In the genomic region with DNA sequence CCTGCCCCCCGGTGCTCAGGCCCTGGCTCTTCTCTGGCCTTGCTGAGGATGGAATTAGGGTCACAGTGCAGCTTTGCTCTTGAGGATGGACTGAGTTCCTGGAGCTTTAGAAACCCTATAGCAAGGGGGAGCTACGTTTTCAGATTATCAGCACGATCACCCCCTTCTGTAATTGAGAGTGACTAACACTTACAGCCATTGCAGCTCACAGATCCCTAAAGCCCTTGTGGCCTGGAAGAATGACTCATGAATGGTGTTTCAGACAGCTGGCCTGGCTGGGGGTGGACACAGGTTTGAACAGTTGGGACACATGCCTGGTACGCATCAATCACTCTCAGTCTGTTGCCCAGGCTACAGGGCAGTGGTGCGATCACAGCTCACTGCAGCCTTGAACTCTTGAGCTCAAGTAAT, we compare ENCODE assay signal across 1 cellular context.
TF ChIP-seq lines count a peak whose summit lies in the region.

No MANE protein-coding gene starts in this region.

TF ChIP-seq in HepG2, 621 proteins besides CTCF, POLR2A, EP300 and RAD21 (continued from another document and continues in another):
- TF ChIP-seq, protein P1, sequence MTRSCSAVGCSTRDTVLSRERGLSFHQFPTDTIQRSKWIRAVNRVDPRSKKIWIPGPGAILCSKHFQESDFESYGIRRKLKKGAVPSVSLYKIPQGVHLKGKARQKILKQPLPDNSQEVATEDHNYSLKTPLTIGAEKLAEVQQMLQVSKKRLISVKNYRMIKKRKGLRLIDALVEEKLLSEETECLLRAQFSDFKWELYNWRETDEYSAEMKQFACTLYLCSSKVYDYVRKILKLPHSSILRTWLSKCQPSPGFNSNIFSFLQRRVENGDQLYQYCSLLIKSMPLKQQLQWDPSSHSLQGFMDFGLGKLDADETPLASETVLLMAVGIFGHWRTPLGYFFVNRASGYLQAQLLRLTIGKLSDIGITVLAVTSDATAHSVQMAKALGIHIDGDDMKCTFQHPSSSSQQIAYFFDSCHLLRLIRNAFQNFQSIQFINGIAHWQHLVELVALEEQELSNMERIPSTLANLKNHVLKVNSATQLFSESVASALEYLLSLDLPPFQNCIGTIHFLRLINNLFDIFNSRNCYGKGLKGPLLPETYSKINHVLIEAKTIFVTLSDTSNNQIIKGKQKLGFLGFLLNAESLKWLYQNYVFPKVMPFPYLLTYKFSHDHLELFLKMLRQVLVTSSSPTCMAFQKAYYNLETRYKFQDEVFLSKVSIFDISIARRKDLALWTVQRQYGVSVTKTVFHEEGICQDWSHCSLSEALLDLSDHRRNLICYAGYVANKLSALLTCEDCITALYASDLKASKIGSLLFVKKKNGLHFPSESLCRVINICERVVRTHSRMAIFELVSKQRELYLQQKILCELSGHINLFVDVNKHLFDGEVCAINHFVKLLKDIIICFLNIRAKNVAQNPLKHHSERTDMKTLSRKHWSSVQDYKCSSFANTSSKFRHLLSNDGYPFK (CRISPR knock-in tag; IDR thresholded peaks at IDR 0.05; ENCODE audit: borderline replicate concordance): no peak
- TF ChIP-seq CCDC6 (CRISPR knock-in tag; IDR thresholded peaks at IDR 0.05): no peak
- TF ChIP-seq, protein P2, sequence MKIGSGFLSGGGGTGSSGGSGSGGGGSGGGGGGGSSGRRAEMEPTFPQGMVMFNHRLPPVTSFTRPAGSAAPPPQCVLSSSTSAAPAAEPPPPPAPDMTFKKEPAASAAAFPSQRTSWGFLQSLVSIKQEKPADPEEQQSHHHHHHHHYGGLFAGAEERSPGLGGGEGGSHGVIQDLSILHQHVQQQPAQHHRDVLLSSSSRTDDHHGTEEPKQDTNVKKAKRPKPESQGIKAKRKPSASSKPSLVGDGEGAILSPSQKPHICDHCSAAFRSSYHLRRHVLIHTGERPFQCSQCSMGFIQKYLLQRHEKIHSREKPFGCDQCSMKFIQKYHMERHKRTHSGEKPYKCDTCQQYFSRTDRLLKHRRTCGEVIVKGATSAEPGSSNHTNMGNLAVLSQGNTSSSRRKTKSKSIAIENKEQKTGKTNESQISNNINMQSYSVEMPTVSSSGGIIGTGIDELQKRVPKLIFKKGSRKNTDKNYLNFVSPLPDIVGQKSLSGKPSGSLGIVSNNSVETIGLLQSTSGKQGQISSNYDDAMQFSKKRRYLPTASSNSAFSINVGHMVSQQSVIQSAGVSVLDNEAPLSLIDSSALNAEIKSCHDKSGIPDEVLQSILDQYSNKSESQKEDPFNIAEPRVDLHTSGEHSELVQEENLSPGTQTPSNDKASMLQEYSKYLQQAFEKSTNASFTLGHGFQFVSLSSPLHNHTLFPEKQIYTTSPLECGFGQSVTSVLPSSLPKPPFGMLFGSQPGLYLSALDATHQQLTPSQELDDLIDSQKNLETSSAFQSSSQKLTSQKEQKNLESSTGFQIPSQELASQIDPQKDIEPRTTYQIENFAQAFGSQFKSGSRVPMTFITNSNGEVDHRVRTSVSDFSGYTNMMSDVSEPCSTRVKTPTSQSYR (CRISPR knock-in tag; IDR thresholded peaks at IDR 0.05; ENCODE audit: borderline replicate concordance): peak; percentile 43; the same call in 1 of the 2 replicates
- TF ChIP-seq NFKB2 (CRISPR knock-in tag; IDR thresholded peaks at IDR 0.05; ENCODE audit: borderline replicate concordance): no peak
- TF ChIP-seq, protein P3, sequence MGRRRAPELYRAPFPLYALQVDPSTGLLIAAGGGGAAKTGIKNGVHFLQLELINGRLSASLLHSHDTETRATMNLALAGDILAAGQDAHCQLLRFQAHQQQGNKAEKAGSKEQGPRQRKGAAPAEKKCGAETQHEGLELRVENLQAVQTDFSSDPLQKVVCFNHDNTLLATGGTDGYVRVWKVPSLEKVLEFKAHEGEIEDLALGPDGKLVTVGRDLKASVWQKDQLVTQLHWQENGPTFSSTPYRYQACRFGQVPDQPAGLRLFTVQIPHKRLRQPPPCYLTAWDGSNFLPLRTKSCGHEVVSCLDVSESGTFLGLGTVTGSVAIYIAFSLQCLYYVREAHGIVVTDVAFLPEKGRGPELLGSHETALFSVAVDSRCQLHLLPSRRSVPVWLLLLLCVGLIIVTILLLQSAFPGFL (CRISPR knock-in tag; IDR thresholded peaks at IDR 0.05): no peak
- TF ChIP-seq ZNF775 (CRISPR knock-in tag; IDR thresholded peaks at IDR 0.05; ENCODE audit: borderline replicate concordance): no peak
- TF ChIP-seq MEIS1 (CRISPR knock-in tag; IDR thresholded peaks at IDR 0.05; ENCODE audit: borderline replicate concordance): no peak
- no peak for TF ChIP-seq CEBPG (CRISPR knock-in tag; IDR thresholded peaks at IDR 0.05)
- no peak for TF ChIP-seq ZNF562 (CRISPR knock-in tag; IDR thresholded peaks at IDR 0.05; ENCODE audit: borderline replicate concordance)
- TF ChIP-seq, protein P4, sequence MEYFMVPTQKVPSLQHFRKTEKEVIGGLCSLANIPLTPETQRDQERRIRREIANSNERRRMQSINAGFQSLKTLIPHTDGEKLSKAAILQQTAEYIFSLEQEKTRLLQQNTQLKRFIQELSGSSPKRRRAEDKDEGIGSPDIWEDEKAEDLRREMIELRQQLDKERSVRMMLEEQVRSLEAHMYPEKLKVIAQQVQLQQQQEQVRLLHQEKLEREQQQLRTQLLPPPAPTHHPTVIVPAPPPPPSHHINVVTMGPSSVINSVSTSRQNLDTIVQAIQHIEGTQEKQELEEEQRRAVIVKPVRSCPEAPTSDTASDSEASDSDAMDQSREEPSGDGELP (IDR thresholded peaks at IDR 0.05; ENCODE audit: borderline replicate concordance, low read depth): peak; percentile 66; the same call in 1 of the 2 replicates
- TF ChIP-seq, protein P5, sequence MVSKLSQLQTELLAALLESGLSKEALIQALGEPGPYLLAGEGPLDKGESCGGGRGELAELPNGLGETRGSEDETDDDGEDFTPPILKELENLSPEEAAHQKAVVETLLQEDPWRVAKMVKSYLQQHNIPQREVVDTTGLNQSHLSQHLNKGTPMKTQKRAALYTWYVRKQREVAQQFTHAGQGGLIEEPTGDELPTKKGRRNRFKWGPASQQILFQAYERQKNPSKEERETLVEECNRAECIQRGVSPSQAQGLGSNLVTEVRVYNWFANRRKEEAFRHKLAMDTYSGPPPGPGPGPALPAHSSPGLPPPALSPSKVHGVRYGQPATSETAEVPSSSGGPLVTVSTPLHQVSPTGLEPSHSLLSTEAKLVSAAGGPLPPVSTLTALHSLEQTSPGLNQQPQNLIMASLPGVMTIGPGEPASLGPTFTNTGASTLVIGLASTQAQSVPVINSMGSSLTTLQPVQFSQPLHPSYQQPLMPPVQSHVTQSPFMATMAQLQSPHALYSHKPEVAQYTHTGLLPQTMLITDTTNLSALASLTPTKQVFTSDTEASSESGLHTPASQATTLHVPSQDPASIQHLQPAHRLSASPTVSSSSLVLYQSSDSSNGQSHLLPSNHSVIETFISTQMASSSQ (IDR thresholded peaks at IDR 0.05; ENCODE audit: low read depth): no peak
- TF ChIP-seq, protein P5 (CRISPR knock-in tag; IDR thresholded peaks at IDR 0.05; ENCODE audit: borderline replicate concordance): no peak
- TF ChIP-seq, protein P6, sequence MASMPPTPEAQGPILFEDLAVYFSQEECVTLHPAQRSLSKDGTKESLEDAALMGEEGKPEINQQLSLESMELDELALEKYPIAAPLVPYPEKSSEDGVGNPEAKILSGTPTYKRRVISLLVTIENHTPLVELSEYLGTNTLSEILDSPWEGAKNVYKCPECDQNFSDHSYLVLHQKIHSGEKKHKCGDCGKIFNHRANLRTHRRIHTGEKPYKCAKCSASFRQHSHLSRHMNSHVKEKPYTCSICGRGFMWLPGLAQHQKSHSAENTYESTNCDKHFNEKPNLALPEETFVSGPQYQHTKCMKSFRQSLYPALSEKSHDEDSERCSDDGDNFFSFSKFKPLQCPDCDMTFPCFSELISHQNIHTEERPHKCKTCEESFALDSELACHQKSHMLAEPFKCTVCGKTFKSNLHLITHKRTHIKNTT (CRISPR knock-in tag; IDR thresholded peaks at IDR 0.05): no peak
- TF ChIP-seq RARA (CRISPR knock-in tag; IDR thresholded peaks at IDR 0.05): 0 out of 2 replicates have a peak, but pooled peaks have one; percentile 13
- TF ChIP-seq ZNF446 (CRISPR knock-in tag; IDR thresholded peaks at IDR 0.05): no peak
- peak; percentile 57; the same call in 1 of the 2 replicates for TF ChIP-seq ZNF644 (CRISPR knock-in tag; IDR thresholded peaks at IDR 0.05; ENCODE audit: low read depth)
- TF ChIP-seq TP53 (CRISPR knock-in tag; conservative IDR thresholded peaks at IDR 0.05): no peak
- TF ChIP-seq, protein P7, sequence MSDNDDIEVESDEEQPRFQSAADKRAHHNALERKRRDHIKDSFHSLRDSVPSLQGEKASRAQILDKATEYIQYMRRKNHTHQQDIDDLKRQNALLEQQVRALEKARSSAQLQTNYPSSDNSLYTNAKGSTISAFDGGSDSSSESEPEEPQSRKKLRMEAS (IDR thresholded peaks at IDR 0.05): no peak
- TF ChIP-seq, protein P8, sequence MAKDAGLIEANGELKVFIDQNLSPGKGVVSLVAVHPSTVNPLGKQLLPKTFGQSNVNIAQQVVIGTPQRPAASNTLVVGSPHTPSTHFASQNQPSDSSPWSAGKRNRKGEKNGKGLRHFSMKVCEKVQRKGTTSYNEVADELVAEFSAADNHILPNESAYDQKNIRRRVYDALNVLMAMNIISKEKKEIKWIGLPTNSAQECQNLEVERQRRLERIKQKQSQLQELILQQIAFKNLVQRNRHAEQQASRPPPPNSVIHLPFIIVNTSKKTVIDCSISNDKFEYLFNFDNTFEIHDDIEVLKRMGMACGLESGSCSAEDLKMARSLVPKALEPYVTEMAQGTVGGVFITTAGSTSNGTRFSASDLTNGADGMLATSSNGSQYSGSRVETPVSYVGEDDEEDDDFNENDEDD (CRISPR knock-in tag; IDR thresholded peaks at IDR 0.05; ENCODE audit: borderline replicate concordance): no peak
- TF ChIP-seq, protein P9, sequence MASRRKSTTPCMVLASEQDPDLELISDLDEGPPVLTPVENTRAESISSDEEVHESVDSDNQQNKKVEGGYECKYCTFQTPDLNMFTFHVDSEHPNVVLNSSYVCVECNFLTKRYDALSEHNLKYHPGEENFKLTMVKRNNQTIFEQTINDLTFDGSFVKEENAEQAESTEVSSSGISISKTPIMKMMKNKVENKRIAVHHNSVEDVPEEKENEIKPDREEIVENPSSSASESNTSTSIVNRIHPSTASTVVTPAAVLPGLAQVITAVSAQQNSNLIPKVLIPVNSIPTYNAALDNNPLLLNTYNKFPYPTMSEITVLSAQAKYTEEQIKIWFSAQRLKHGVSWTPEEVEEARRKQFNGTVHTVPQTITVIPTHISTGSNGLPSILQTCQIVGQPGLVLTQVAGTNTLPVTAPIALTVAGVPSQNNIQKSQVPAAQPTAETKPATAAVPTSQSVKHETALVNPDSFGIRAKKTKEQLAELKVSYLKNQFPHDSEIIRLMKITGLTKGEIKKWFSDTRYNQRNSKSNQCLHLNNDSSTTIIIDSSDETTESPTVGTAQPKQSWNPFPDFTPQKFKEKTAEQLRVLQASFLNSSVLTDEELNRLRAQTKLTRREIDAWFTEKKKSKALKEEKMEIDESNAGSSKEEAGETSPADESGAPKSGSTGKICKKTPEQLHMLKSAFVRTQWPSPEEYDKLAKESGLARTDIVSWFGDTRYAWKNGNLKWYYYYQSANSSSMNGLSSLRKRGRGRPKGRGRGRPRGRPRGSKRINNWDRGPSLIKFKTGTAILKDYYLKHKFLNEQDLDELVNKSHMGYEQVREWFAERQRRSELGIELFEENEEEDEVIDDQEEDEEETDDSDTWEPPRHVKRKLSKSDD (CRISPR knock-in tag; IDR thresholded peaks at IDR 0.05; ENCODE audit: low read depth): no peak
- TF ChIP-seq ZNF850 (CRISPR knock-in tag; conservative IDR thresholded peaks at IDR 0.05): no peak
- TF ChIP-seq FOXA1 (IDR thresholded peaks at IDR 0.05): no peak
- TF ChIP-seq FOXA1 (CRISPR knock-in tag; IDR thresholded peaks at IDR 0.05): peak; percentile 10; the same call in 1 of the 2 replicates
- TF ChIP-seq GATAD1 (CRISPR knock-in tag; IDR thresholded peaks at IDR 0.05): no peak
- TF ChIP-seq ZNF547 (CRISPR knock-in tag; IDR thresholded peaks at IDR 0.05): no peak
- TF ChIP-seq, protein P10, sequence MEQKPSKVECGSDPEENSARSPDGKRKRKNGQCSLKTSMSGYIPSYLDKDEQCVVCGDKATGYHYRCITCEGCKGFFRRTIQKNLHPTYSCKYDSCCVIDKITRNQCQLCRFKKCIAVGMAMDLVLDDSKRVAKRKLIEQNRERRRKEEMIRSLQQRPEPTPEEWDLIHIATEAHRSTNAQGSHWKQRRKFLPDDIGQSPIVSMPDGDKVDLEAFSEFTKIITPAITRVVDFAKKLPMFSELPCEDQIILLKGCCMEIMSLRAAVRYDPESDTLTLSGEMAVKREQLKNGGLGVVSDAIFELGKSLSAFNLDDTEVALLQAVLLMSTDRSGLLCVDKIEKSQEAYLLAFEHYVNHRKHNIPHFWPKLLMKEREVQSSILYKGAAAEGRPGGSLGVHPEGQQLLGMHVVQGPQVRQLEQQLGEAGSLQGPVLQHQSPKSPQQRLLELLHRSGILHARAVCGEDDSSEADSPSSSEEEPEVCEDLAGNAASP (CRISPR knock-in tag; IDR thresholded peaks at IDR 0.05; ENCODE audit: borderline replicate concordance): no peak
- TF ChIP-seq POLR2AphosphoS5 (IDR thresholded peaks at IDR 0.05; ENCODE audit: low read depth, low read length): no peak
- TF ChIP-seq, protein P11, sequence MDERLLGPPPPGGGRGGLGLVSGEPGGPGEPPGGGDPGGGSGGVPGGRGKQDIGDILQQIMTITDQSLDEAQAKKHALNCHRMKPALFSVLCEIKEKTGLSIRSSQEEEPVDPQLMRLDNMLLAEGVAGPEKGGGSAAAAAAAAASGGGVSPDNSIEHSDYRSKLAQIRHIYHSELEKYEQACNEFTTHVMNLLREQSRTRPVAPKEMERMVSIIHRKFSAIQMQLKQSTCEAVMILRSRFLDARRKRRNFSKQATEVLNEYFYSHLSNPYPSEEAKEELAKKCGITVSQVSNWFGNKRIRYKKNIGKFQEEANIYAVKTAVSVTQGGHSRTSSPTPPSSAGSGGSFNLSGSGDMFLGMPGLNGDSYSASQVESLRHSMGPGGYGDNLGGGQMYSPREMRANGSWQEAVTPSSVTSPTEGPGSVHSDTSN (CRISPR knock-in tag; IDR thresholded peaks at IDR 0.05): no peak
- TF ChIP-seq, protein P12, sequence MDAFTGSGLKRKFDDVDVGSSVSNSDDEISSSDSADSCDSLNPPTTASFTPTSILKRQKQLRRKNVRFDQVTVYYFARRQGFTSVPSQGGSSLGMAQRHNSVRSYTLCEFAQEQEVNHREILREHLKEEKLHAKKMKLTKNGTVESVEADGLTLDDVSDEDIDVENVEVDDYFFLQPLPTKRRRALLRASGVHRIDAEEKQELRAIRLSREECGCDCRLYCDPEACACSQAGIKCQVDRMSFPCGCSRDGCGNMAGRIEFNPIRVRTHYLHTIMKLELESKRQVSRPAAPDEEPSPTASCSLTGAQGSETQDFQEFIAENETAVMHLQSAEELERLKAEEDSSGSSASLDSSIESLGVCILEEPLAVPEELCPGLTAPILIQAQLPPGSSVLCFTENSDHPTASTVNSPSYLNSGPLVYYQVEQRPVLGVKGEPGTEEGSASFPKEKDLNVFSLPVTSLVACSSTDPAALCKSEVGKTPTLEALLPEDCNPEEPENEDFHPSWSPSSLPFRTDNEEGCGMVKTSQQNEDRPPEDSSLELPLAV (CRISPR knock-in tag; conservative IDR thresholded peaks at IDR 0.05; ENCODE audit: low read depth): no peak
- TF ChIP-seq HHEX (CRISPR knock-in tag; IDR thresholded peaks at IDR 0.05): no peak
